8 cellular contexts compared by ENCODE assay signal in the genomic region with DNA sequence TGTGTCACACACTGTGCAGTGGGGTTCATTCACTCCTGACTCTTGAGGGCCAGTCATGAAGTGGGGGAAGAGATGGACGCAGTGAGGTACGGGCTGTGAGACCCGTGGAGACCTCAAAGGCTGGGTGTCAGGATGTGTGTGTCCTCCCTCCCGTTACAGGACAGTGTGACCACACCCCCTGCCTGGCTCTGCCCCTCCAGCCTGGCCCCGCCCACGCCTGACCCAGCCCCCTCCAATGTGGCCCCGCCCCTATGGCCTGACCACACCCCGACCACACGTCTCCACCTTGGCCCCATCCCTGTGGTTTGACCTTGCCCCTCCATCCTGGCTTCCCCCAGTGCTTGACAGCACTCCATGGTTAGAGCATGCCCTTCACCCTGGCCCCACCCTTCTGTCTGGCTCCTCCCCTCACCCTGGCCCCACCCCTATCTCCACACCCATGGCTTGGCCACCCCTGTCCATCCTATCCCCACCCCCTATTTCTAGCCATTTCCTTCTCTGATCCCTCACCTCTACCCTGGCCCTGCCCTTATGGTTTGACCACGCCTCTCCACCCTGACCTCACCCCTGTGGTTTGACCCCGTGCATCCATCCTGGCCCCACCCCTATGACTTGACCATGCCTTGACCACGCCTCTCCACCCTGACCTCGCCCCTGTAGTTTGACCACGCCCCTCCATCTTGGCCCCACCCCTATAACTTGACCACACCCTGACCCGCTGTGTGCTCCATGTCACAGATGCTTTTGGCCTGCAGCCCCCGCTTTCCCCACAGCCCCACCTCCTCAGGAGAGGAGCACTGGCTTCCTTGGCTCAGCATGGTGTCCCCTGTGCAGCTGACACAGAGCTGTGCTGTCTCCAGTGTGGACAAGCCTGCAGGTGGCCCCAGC.
DNase-seq lines count a peak whose midpoint lies in the region; ATAC-seq, FAIRE-seq and TF ChIP-seq lines count a peak whose summit lies in the region.
"Not testable (repeated sequence)": the region's sequence is repeated elsewhere in the genome, so short reads cannot be mapped to it uniquely, and the experiment has no call there.

No MANE protein-coding gene starts in this region.

- DNase-seq in CD8-positive, alpha-beta memory T cell; activated CD8-positive, alpha-beta T cell treated with anti-CD3 and anti-CD28 coated beads for 36 hours; mucosa of descending colon: not testable (repeated sequence)
- peak; percentile 75 for DNase-seq in H7
- peak; percentile 5 for DNase-seq in NCI-H2171 treated with DMSO at 0.1 percent for 48 hours (lab: John Stamatoyannopoulos, UW)
- DNase-seq in SK-MEL-5 (ENCODE audit: low read depth, low spot score), result peak; percentile 17
- peak in 1 of 2 experiments; percentile 46 for DNase-seq in H1 (ENCODE audit: low read depth in 1 of 2, low spot score in 2 of 2)
- DNase-seq in stomach, result peak; percentile 5

- not testable (repeated sequence) for H3K14ac ChIP-seq in H1 (ENCODE audit: insufficient read length)

- H3K23ac ChIP-seq in H1 (ENCODE audit: insufficient read length), result not testable (repeated sequence)

- H3K4me2 ChIP-seq in H1 (ENCODE audit: insufficient read depth in 1 of 2, low read depth in 2 of 2, low read length in 2 of 2), result not testable (repeated sequence)

- H2AFZ ChIP-seq in H1 (ENCODE audit: low read length), result not testable (repeated sequence)

- H3K23me2 ChIP-seq in H1 (ENCODE audit: low read depth, low read length), result not testable (repeated sequence)

- not testable (repeated sequence) for H3K27ac Mint-ChIP-seq in CD8-positive, alpha-beta memory T cell; activated CD8-positive, alpha-beta T cell treated with anti-CD3 and anti-CD28 coated beads for 36 hours

- not testable (repeated sequence) for H4K20me1 ChIP-seq in H1 (replicated peaks in 1 of 2; ENCODE audit: control insufficient read depth in 1 of 2, insufficient read depth in 2 of 2, low read length in 2 of 2)

- not testable (repeated sequence) for H3K79me2 ChIP-seq in H1 (ENCODE audit: control insufficient read depth in 1 of 2, insufficient read depth in 2 of 2, low read length in 2 of 2)

- not testable (repeated sequence) for H2BK15ac ChIP-seq in H1 (ENCODE audit: low read length)

- not testable (repeated sequence) for H3K4me1 ChIP-seq in CD8-positive, alpha-beta memory T cell (ENCODE audit: insufficient read depth, low read length); H1 (replicated peaks in 1 of 4; ENCODE audit: control insufficient read depth in 3 of 4, insufficient read depth in 4 of 4, low read length in 3 of 4); mucosa of descending colon (ENCODE audit: low read depth); stomach

- H3K9me3 ChIP-seq in CD8-positive, alpha-beta memory T cell (ENCODE audit: low read length); H1 (ENCODE audit: insufficient read depth in 2 of 2, low read depth in 1 of 2, low read length in 1 of 2); mucosa of descending colon; stomach: not testable (repeated sequence)

- POLR2A ChIA-PET in CD8-positive, alpha-beta memory T cell (lab: Charles Lee); activated CD8-positive, alpha-beta T cell treated with anti-CD3 and anti-CD28 coated beads for 36 hours (lab: Charles Lee); H1 (lab: Charles Lee; ENCODE audit: partially characterized antibody): not testable (repeated sequence)

- H3K4me3 ChIP-seq in CD8-positive, alpha-beta memory T cell (ENCODE audit: low read length); H7 (ENCODE audit: insufficient read depth, low read depth, low read length); H1 (ENCODE audit: extremely low read depth in 1 of 4, insufficient read depth in 2 of 4, low read depth in 3 of 4, low read length in 4 of 4); mucosa of descending colon; stomach: not testable (repeated sequence)

- FAIRE-seq in H1 (lab: Jason Lieb, UNC), result peak; percentile 7

- not testable (repeated sequence) for H2AK5ac ChIP-seq in H1 (ENCODE audit: low read depth, low read length)

- TF ChIP-seq CTCF in activated CD8-positive, alpha-beta T cell treated with anti-CD3 and anti-CD28 coated beads for 36 hours (IDR thresholded peaks at IDR 0.05); H1 (IDR thresholded peaks at IDR 0.05; ENCODE audit: control extremely low read depth in 1 of 3, insufficient read depth in 1 of 3, low read depth in 1 of 3, low read length in 3 of 3); mucosa of descending colon (IDR thresholded peaks at IDR 0.05); stomach (IDR thresholded peaks at IDR 0.05): not testable (repeated sequence)

- H3K27me3 ChIP-seq in CD8-positive, alpha-beta memory T cell (ENCODE audit: insufficient read depth, low read length, poor library complexity, severe bottlenecking); H7 (ENCODE audit: control insufficient read depth, insufficient read depth, low read length); H1 (replicated peaks in 1 of 4; ENCODE audit: control insufficient read depth in 3 of 4, extremely low read depth in 1 of 4, insufficient read depth in 3 of 4, low read length in 3 of 4): not testable (repeated sequence)
- H3K27me3 ChIP-seq in stomach, result peaks cover 0 to 38% (median 0%) of the 10 kb centered on the region in 3 donors

- H3K79me1 ChIP-seq in H1 (ENCODE audit: low read depth, low read length), result not testable (repeated sequence)

- TF ChIP-seq POLR2A in H1 (IDR thresholded peaks at IDR 0.05; ENCODE audit: control extremely low read depth in 1 of 2, low read depth in 2 of 2, low read length in 2 of 2); stomach (IDR thresholded peaks at IDR 0.05): not testable (repeated sequence)

- intact Hi-C loops in activated CD8-positive, alpha-beta T cell treated with anti-CD3 and anti-CD28 coated beads for 36 hours (cut with micrococcal nuclease); mucosa of descending colon (cut with DNase I, micrococcal nuclease); stomach (cut with DNase I; ENCODE audit: low total_unique reads): not testable (repeated sequence)

- peak; percentile 62 for ATAC-seq in activated CD8-positive, alpha-beta T cell treated with anti-CD3 and anti-CD28 coated beads for 36 hours
- peak; percentile 81 for ATAC-seq in mucosa of descending colon

- H3K9me3 Mint-ChIP-seq in CD8-positive, alpha-beta memory T cell; activated CD8-positive, alpha-beta T cell treated with anti-CD3 and anti-CD28 coated beads for 36 hours: not testable (repeated sequence)

- not testable (repeated sequence) for H3K4me3 Mint-ChIP-seq in CD8-positive, alpha-beta memory T cell; activated CD8-positive, alpha-beta T cell treated with anti-CD3 and anti-CD28 coated beads for 36 hours

- not testable (repeated sequence) for TF ChIP-seq EP300 in H1 (IDR thresholded peaks at IDR 0.05; ENCODE audit: borderline replicate concordance in 1 of 2, low read depth in 2 of 2, low read length in 2 of 2); stomach (IDR thresholded peaks at IDR 0.05)

- in situ Hi-C loops in SK-MEL-5 (cut with HindIII; ENCODE audit: low pct_unique_long_range_greater_than_20kb, low sequenced_read_pairs), result not testable (repeated sequence)

- not testable (repeated sequence) for H4K8ac ChIP-seq in H1 (ENCODE audit: extremely low read depth, insufficient read depth, low read length)

- not testable (repeated sequence) for H4K91ac ChIP-seq in H1 (replicated peaks; ENCODE audit: insufficient read length, low read length)

- H2BK20ac ChIP-seq in H1 (ENCODE audit: low read length), result not testable (repeated sequence)

- not testable (repeated sequence) for H2BK120ac ChIP-seq in H1 (replicated peaks; ENCODE audit: low read depth, low read length)

- not testable (repeated sequence) for H3K4ac ChIP-seq in H1 (replicated peaks; ENCODE audit: insufficient read length, low read depth, low read length)

- H2BK12ac ChIP-seq in H1 (ENCODE audit: low read depth, low read length), result not testable (repeated sequence)

- H3K27me3 Mint-ChIP-seq in CD8-positive, alpha-beta memory T cell, result peaks cover 11 to 13% of the 10 kb centered on the region in 2 donors
- not testable (repeated sequence) for H3K27me3 Mint-ChIP-seq in activated CD8-positive, alpha-beta T cell treated with anti-CD3 and anti-CD28 coated beads for 36 hours

- H3K27ac ChIP-seq in CD8-positive, alpha-beta memory T cell (ENCODE audit: low read depth, low read length), result peak overlapping the region; percentile 31
- not testable (repeated sequence) for H3K27ac ChIP-seq in H1 (ENCODE audit: low read depth, low read length); stomach

- H4K5ac ChIP-seq in H1 (ENCODE audit: insufficient read length, low read depth, low read length), result not testable (repeated sequence)

- H3K18ac ChIP-seq in H1 (ENCODE audit: extremely low read depth, low read length), result not testable (repeated sequence)

- CTCF ChIA-PET in CD8-positive, alpha-beta memory T cell (lab: Charles Lee); activated CD8-positive, alpha-beta T cell treated with anti-CD3 and anti-CD28 coated beads for 36 hours (lab: Charles Lee); H1 (lab: Charles Lee; ENCODE audit: partially characterized antibody): not testable (repeated sequence)

- H3K9ac ChIP-seq in H1 (replicated peaks in 1 of 4; ENCODE audit: extremely low read depth in 1 of 4, low read depth in 3 of 4, low read length in 3 of 4), result not testable (repeated sequence)

- not testable (repeated sequence) for TF ChIP-seq RAD21 in H1 (IDR thresholded peaks at IDR 0.05 in 1 of 2, conservative IDR thresholded peaks at IDR 0.05 in 1 of 2; ENCODE audit: low read depth in 2 of 2, low read length in 2 of 2)

- not testable (repeated sequence) for H2BK5ac ChIP-seq in H1 (ENCODE audit: low read depth, low read length)

- H3K36me3 ChIP-seq in CD8-positive, alpha-beta memory T cell (ENCODE audit: insufficient read depth, low read length); H7 (replicated peaks; ENCODE audit: control insufficient read depth, insufficient read depth, low read length); H1 (ENCODE audit: control insufficient read depth in 2 of 4, insufficient read depth in 4 of 4, low read length in 3 of 4); mucosa of descending colon (ENCODE audit: low read depth); stomach: not testable (repeated sequence)

- not testable (repeated sequence) for H3K36me3 Mint-ChIP-seq in CD8-positive, alpha-beta memory T cell; activated CD8-positive, alpha-beta T cell treated with anti-CD3 and anti-CD28 coated beads for 36 hours (ENCODE audit: low read depth)

- not testable (repeated sequence) for H3K56ac ChIP-seq in H1 (replicated peaks; ENCODE audit: insufficient read length, low read depth, low read length)

- not testable (repeated sequence) for H3K4me1 Mint-ChIP-seq in CD8-positive, alpha-beta memory T cell; activated CD8-positive, alpha-beta T cell treated with anti-CD3 and anti-CD28 coated beads for 36 hours (ENCODE audit: low read depth)

- WGBS in H1 (ENCODE audit: extremely low coverage in 1 of 2, insufficient coverage in 1 of 2, insufficient read length in 1 of 2, insufficient replicate concordance in 2 of 2, low coverage in 1 of 2, low lambda C conversion rate in 2 of 2, missing lambda C conversion rate in 1 of 2), 2 experiments, result 75% methylated on average over 7 of the region's 16 CpGs; no CpG with 5 or more reads in 1 of the 2 experiments
- WGBS in stomach, 5 donors, result 72 to 84% (median 76%) methylated on average over 7 to 9 of the region's 16 CpGs
